Comparison of ENCODE assay signal across 22 cellular contexts in genomic region chr1:228209657-228210056, GRCh38.
"Had no signal": no experiment of that assay in that cellular context is flagged by ENCODE, and none has a peak within 500 bp of the region (broad histone marks: within the 10 kb centered on the region; RNA-seq: fewer than 3 reads in every experiment).

No MANE protein-coding gene starts in this region.

- H3K27ac ChIP-seq: upper lobe of left lung had no signal

- H3K9me3 ChIP-seq: mucosa of descending colon, upper lobe of left lung had no signal

- ATAC-seq: activated CD4-positive, alpha-beta T cell treated with anti-CD3 and anti-CD28 coated beads for 36 hours; activated naive CD8-positive, alpha-beta T cell treated with anti-CD3 and anti-CD28 coated beads, Interleukin-2, amount 50 U/mL, for 24 hours; mucosa of descending colon; WTC11 had no signal

- H3K9me3 Mint-ChIP-seq: activated naive CD8-positive, alpha-beta T cell treated with anti-CD3 and anti-CD28 coated beads, Interleukin-2, amount 50 U/mL, for 24 hours; memory B cell; naive B cell; neural crest cell; WTC11 had no signal

- H3K27ac Mint-ChIP-seq: activated CD4-positive, alpha-beta T cell treated with anti-CD3 and anti-CD28 coated beads for 36 hours; activated naive CD8-positive, alpha-beta T cell treated with anti-CD3 and anti-CD28 coated beads, Interleukin-2, amount 50 U/mL, for 24 hours; memory B cell; WTC11 had no signal

- H3K4me3 ChIP-seq: mucosa of descending colon had no signal

- H3K4me3 Mint-ChIP-seq: activated CD4-positive, alpha-beta T cell treated with anti-CD3 and anti-CD28 coated beads for 36 hours; activated naive CD8-positive, alpha-beta T cell treated with anti-CD3 and anti-CD28 coated beads, Interleukin-2, amount 50 U/mL, for 24 hours; memory B cell; neural crest cell; WTC11 had no signal

- H3K4me1 Mint-ChIP-seq: activated CD4-positive, alpha-beta T cell treated with anti-CD3 and anti-CD28 coated beads for 36 hours; WTC11 had no signal

- H3K27me3 ChIP-seq: upper lobe of left lung had no signal

- DNase-seq: activated CD4-positive, alpha-beta T cell treated with anti-CD3 and anti-CD28 coated beads for 36 hours; activated CD4-positive, alpha-beta T cell treated with anti-CD3 and anti-CD28 coated beads, Interleukin-2, amount 50 U/mL, for 48 hours; activated gamma-delta T cell; activated naive CD4-positive, alpha-beta T cell treated with anti-CD3 and anti-CD28 coated beads, Interleukin-2, amount 50 U/mL, for 16 hours; activated naive CD8-positive, alpha-beta T cell treated with anti-CD3 and anti-CD28 coated beads, Interleukin-2, amount 50 U/mL, for 24 hours; activated T-cell treated with anti-CD3 and anti-CD28 coated beads for 4 hours; central memory CD4-positive, alpha-beta T cell; dermis blood vessel endothelial cell; effector CD8-positive, alpha-beta T cell; erythroblast; foreskin fibroblast; hippocampal formation; mucosa of descending colon; naive B cell; retina; stimulated activated CD4-positive, alpha-beta T cell treated with anti-CD3 and anti-CD28 coated beads, Interleukin-4, amount 100 ng/mL, for 24 hours; stimulated activated naive CD4-positive, alpha-beta T cell treated with Interleukin-2 at 50 U/mL for 16 hours; T-helper 1 cell had no signal

- H3K36me3 Mint-ChIP-seq: memory B cell, naive B cell, WTC11 had no signal
